ENCODE assay signal across 1 cellular context in the genomic region with DNA sequence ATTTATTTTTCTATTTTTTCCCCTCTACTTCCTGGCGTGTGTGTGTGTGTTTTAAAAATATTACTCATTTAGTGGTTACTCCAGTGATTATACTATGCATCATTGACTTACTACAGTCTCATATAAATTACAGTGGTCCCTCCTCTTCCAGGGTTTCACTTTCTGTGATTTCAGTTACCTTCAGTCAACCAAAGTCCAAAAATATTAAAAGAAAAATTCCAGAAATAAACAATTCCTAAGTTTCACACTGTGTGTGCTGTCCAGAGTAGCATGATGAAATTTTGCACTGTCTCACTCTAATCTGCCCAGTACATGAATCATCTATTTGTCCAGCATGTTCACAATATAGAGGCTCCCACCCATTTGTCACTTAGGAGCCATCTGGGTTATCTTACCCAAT.
TF ChIP-seq lines count a peak whose summit lies in the region.

No MANE protein-coding gene starts in this region.

TF ChIP-seq in K562, 482 proteins besides CTCF, POLR2A, EP300 and RAD21 (continued from another document):
- TF ChIP-seq, protein P1, sequence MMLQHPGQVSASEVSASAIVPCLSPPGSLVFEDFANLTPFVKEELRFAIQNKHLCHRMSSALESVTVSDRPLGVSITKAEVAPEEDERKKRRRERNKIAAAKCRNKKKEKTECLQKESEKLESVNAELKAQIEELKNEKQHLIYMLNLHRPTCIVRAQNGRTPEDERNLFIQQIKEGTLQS (IDR thresholded peaks at IDR 0.05), result peak; percentile 55; the same call in 1 of the 2 replicates
- TF ChIP-seq, protein P1 (CRISPR knock-in tag; conservative IDR thresholded peaks at IDR 0.05), result no peak
- TF ChIP-seq MEIS2 (IDR thresholded peaks at IDR 0.05; ENCODE audit: partially characterized antibody) (peak; percentile 28), CEBPG (CRISPR knock-in tag; IDR thresholded peaks at IDR 0.05) (no peak), CEBPG (tag; conservative IDR thresholded peaks at IDR 0.05 in 1 of 2, IDR thresholded peaks at IDR 0.05 in 1 of 2) (peak; percentile 35 to 86; a peak in 2 of 4 replicates)
